2 cellular contexts compared by ENCODE assay signal in the genomic region with DNA sequence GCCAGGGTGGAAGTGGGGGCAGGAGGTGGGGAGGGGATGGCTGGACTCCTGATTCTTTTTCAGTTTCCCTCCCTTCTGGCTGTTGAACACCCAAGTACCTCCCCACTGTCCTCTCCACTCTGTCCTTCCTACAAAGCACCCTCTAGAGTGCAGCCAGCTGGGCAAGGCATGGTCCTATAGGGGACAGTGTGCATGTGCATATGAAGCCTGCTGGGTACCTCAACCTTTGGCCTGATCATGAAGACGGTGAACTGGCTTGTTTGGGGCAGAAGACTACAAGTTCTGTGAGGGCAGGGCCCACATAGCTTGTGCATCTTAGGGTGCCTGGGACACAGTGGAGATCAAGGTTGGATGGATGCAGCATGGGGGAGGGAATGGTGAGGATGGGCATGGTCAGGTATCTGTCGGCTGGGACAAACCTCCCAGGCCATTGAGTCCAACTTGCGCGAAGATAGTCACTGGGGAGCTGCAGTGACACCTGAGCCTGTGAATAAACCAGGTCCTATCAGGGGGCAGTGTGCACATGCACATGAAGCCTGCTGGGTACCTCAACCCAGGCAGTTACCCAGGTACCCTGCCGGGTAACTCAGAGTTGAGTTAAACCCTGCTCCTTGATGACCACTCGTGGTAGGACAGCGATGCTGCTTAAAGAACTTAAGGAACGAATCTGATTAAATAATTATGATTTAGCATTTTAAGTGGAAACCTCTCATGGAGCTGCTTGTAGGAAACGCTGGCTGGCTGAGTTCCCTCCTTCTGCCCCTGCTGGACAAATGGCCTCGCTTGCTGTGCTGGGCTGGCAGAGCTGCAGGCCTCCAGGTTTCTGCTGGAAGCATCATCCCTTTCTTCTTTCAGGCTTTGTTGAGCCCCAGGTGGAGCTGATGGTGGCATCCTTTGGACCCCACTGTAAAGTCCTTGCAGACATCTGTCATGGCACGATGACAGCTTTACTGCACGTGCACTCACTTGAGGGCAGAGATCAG.
A peak's percentile ranks its signal among the peaks of the same experiment; 100 is the strongest.
TF ChIP-seq lines count a peak whose summit lies in the region.

No MANE protein-coding gene starts in this region.

TF ChIP-seq in IMR-90, 13 proteins besides CTCF, POLR2A, EP300 and RAD21:
- no peak for TF ChIP-seq MAFK (IDR thresholded peaks at IDR 0.05; ENCODE audit: low read depth, low read length)
- no peak for TF ChIP-seq RFX5 (IDR thresholded peaks at IDR 0.05; ENCODE audit: low read depth, low read length)
- no peak for TF ChIP-seq CEBPB (IDR thresholded peaks at IDR 0.05; ENCODE audit: low read depth, low read length)
- TF ChIP-seq ELK1 (IDR thresholded peaks at IDR 0.05; ENCODE audit: borderline replicate concordance, low read depth, low read length), result no peak
- no peak for TF ChIP-seq MXI1 (IDR thresholded peaks at IDR 0.05; ENCODE audit: borderline replicate concordance, low read depth, low read length)
- TF ChIP-seq FOS (IDR thresholded peaks at IDR 0.05; ENCODE audit: low read depth, low read length), result no peak
- TF ChIP-seq CHD1 (IDR thresholded peaks at IDR 0.05; ENCODE audit: low read depth, low read length), result no peak
- no peak for TF ChIP-seq BHLHE40 (IDR thresholded peaks at IDR 0.05; ENCODE audit: low read depth, low read length)
- TF ChIP-seq USF2 (IDR thresholded peaks at IDR 0.05; ENCODE audit: low read depth, low read length), result no peak
- no peak for TF ChIP-seq NFE2L2 (IDR thresholded peaks at IDR 0.05; ENCODE audit: low read depth, low read length)
- TF ChIP-seq SMC3 (IDR thresholded peaks at IDR 0.05; ENCODE audit: low read depth, low read length), result no peak
- no peak for TF ChIP-seq RCOR1 (IDR thresholded peaks at IDR 0.05; ENCODE audit: insufficient replicate concordance, low read length)
- TF ChIP-seq MAZ (IDR thresholded peaks at IDR 0.05; ENCODE audit: borderline replicate concordance, low read depth, low read length), result no peak

TF ChIP-seq in H1, 55 proteins besides CTCF, POLR2A, EP300 and RAD21:
- no peak for TF ChIP-seq CREB1 (IDR thresholded peaks at IDR 0.05)
- no peak for TF ChIP-seq JUND (IDR thresholded peaks at IDR 0.05; ENCODE audit: low read length)
- TF ChIP-seq, protein P1, sequence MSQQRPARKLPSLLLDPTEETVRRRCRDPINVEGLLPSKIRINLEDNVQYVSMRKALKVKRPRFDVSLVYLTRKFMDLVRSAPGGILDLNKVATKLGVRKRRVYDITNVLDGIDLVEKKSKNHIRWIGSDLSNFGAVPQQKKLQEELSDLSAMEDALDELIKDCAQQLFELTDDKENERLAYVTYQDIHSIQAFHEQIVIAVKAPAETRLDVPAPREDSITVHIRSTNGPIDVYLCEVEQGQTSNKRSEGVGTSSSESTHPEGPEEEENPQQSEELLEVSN (IDR thresholded peaks at IDR 0.05), result peak; percentile 66
- TF ChIP-seq, protein P2, sequence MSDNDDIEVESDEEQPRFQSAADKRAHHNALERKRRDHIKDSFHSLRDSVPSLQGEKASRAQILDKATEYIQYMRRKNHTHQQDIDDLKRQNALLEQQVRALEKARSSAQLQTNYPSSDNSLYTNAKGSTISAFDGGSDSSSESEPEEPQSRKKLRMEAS (IDR thresholded peaks at IDR 0.05), result peak; percentile 69
